ENCODE assay signal across 7 cellular contexts in the genomic region with DNA sequence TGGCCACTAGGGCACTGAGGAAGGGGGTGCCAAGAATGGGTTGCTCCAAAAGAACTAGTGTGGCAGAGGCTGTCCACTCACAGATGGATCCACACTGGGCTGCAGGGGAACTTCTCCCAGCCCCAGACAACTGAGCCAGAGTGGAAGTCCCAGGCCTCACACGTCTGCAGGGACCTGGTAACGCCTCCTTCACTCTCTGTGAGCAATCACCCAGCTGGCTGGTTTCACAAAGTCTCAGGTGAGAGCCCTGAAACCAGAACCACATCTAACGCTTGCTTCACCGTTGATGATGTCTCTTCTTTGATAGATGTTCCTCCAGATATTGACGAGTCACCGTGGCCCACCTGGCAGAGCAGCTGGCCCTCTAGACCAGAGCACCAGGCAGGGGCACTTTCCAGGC. TPM values are rescaled to one million over a fixed set of nuclear protein-coding genes. Genes with fewer than 3 reads are reported as not detected.
"Had no signal": no experiment of that assay in that cellular context is flagged by ENCODE, and none has a peak within 500 bp of the region (broad histone marks: within the 10 kb centered on the region; RNA-seq: fewer than 3 reads in every experiment).

No MANE protein-coding gene starts in this region.

RNA-seq across cellular contexts. Expression of a gene that starts 35.5 kb away (rescaled TPM):
- total RNA-seq: dermis blood vessel endothelial cell, endothelial cell of umbilical vein, posterior vena cava had no signal
- polyA plus RNA-seq: endothelial cell of umbilical vein, neural cell, spleen had no signal

RNA-seq across cellular contexts. Expression of a gene that starts 51.9 kb away (rescaled TPM):
- total RNA-seq: body of pancreas, thoracic aorta had no signal
- polyA plus RNA-seq: neural cell had no signal
